13 cellular contexts compared by ENCODE assay signal in genomic region chr3:123764642-123765041, GRCh38.
"Had no signal": no experiment of that assay in that cellular context is flagged by ENCODE, and none has a peak within 500 bp of the region (broad histone marks: within the 10 kb centered on the region; RNA-seq: fewer than 3 reads in every experiment).

No MANE protein-coding gene starts in this region.

- DNase-seq: activated CD4-positive, alpha-beta memory T cell treated with anti-CD3 and anti-CD28 coated beads, Interleukin-2, amount 10 ng/mL, durations not matched to agents 7 days and 5 days; activated CD4-positive, alpha-beta T cell treated with anti-CD3 and anti-CD28 coated beads for 36 hours; activated naive CD4-positive, alpha-beta T cell treated with anti-CD3 and anti-CD28 coated beads, Interleukin-2, amount 10 ng/mL, durations not matched to agents 7 days and 5 days; activated T-cell treated with anti-CD3 and anti-CD28 coated beads, Interleukin-2, amount 50 U/mL, for 24 hours; caudate nucleus; mucosa of descending colon; naive thymus-derived CD8-positive, alpha-beta T cell; posterior cingulate gyrus; retina; uterus had no signal

- H3K36me3 ChIP-seq: esophagus muscularis mucosa, uterus had no signal

- H3K27ac ChIP-seq: coronary artery, esophagus muscularis mucosa, uterus had no signal

- H3K9me3 ChIP-seq: esophagus muscularis mucosa, mucosa of descending colon, uterus had no signal

- H3K4me3 ChIP-seq: coronary artery, esophagus muscularis mucosa, mucosa of descending colon, uterus had no signal

- H3K27me3 ChIP-seq: esophagus muscularis mucosa, uterus had no signal

- FAIRE-seq: keratinocyte had no signal
